In genomic region chr2:98582523-98582922, GRCh38 we compare ENCODE assay signal across 20 cellular contexts. TPM values are rescaled to one million over a fixed set of nuclear protein-coding genes. Genes with fewer than 3 reads are reported as not detected.
DNase-seq lines count a peak whose midpoint lies in the region; ATAC-seq, FAIRE-seq and TF ChIP-seq lines count a peak whose summit lies in the region.
"Had no signal": no experiment of that assay in that cellular context is flagged by ENCODE, and none has a peak within 500 bp of the region (broad histone marks: within the 10 kb centered on the region; RNA-seq: fewer than 3 reads in every experiment).

No MANE protein-coding gene starts in this region.

- no peak overlapping the region for H3K27ac Mint-ChIP-seq in activated CD4-positive, alpha-beta memory T cell treated with anti-CD3 and anti-CD28 coated beads, Interleukin-2, amount 10 ng/mL, durations not matched to agents 7 days and 5 days
- H3K27ac Mint-ChIP-seq in activated CD4-positive, alpha-beta memory T cell treated with anti-CD3 and anti-CD28 coated beads for 36 hours = no peak overlapping the region
- H3K27ac Mint-ChIP-seq in stimulated activated effector memory CD8-positive, alpha-beta T cell treated with anti-CD3 and anti-CD28 coated beads, Interleukin-12 subunit alpha, Interleukin-12 subunit beta, amount 100 ng/mL, for 72 hours = peak overlapping the region; percentile 82
- H3K27ac Mint-ChIP-seq: CD4-positive, alpha-beta T cell had no signal

- H2AFZ ChIP-seq in PC-3 (ENCODE audit: low read length) = no peak overlapping the region

- no peak overlapping the region for H3K9ac ChIP-seq in PC-3 (ENCODE audit: low read length)

- no peaks in the 10 kb centered on the region for H3K4me1 Mint-ChIP-seq in activated CD4-positive, alpha-beta memory T cell treated with anti-CD3 and anti-CD28 coated beads, Interleukin-2, amount 10 ng/mL, durations not matched to agents 7 days and 5 days
- no peaks in the 10 kb centered on the region for H3K4me1 Mint-ChIP-seq in activated CD4-positive, alpha-beta memory T cell treated with anti-CD3 and anti-CD28 coated beads for 36 hours (ENCODE audit: low read depth)
- no peaks in the 10 kb centered on the region for H3K4me1 Mint-ChIP-seq in stimulated activated effector memory CD8-positive, alpha-beta T cell treated with anti-CD3 and anti-CD28 coated beads, Interleukin-12 subunit alpha, Interleukin-12 subunit beta, amount 100 ng/mL, for 72 hours

- no peaks in the 10 kb centered on the region for H3K9me3 ChIP-seq in PC-3 (ENCODE audit: low read length)
- H3K9me3 ChIP-seq: A549, Caco-2, HAP-1 had no signal

- H3K79me2 ChIP-seq in PC-3 (ENCODE audit: low read length) = no peaks in the 10 kb centered on the region

- no peak for TF ChIP-seq CTCF in bronchial epithelial cell (IDR thresholded peaks at IDR 0.05; ENCODE audit: insufficient read depth, low read length, severe bottlenecking)
- no peak for TF ChIP-seq CTCF in PC-3 (conservative IDR thresholded peaks at IDR 0.05; ENCODE audit: low read depth, low read length)

- TF ChIP-seq POLR2A in H54 (IDR thresholded peaks at IDR 0.05; ENCODE audit: low read depth, low read length) = no peak

- H3K27me3 ChIP-seq in bronchial epithelial cell (ENCODE audit: control insufficient read depth, insufficient read depth, low read length) (no peaks in the 10 kb centered on the region), PC-3 (ENCODE audit: low read length) (no peaks in the 10 kb centered on the region)

- H3K4me2 ChIP-seq in PC-3 (ENCODE audit: low read length) = no peak overlapping the region
- H3K4me2 ChIP-seq: A549 had no signal

- BruUV-seq in PC-3 (replicated peaks; lab: Mats Ljungman, UMichigan) = no TSS peak

- FAIRE-seq in HTR-8/SVneo (lab: Jason Lieb, UNC) = peak; percentile 89
- FAIRE-seq in bronchial epithelial cell (lab: Jason Lieb, UNC) = peak; percentile 62
- no peak for FAIRE-seq in H54 (lab: Jason Lieb, UNC)
- FAIRE-seq: A549, D721Med, GM19239, H1 had no signal

- peak; percentile 1 for DNase-seq in activated CD4-positive, alpha-beta memory T cell treated with anti-CD3 and anti-CD28 coated beads, Interleukin-2, amount 10 ng/mL, durations not matched to agents 7 days and 5 days
- no peak for DNase-seq in activated CD4-positive, alpha-beta memory T cell treated with anti-CD3 and anti-CD28 coated beads for 36 hours
- DNase-seq in HTR-8/SVneo (ENCODE audit: insufficient read length, low spot score) (no peak), bronchial epithelial cell (ENCODE audit: low read depth) (no peak), PC-3 (no peak), H54 (ENCODE audit: insufficient read length, low spot score) (no peak), OCI-M1 (lab: John Stamatoyannopoulos, UW) (no peak)
- no peak for DNase-seq in stimulated activated effector memory CD8-positive, alpha-beta T cell treated with anti-CD3 and anti-CD28 coated beads, Interleukin-12 subunit alpha, Interleukin-12 subunit beta, amount 100 ng/mL, for 72 hours (ENCODE audit: low spot score in 2 of 2)
- DNase-seq: AML-193; Caco-2; CD4-positive, alpha-beta T cell; DMS79; GDM1 had no signal

- H3F3A ChIP-seq in PC-3 (ENCODE audit: low read length, unreplicated experiment) = no peaks in the 10 kb centered on the region

- intact Hi-C loops in activated CD4-positive, alpha-beta memory T cell treated with anti-CD3 and anti-CD28 coated beads for 36 hours (cut with micrococcal nuclease) = no loop called here
- intact Hi-C loops in PC-3 (cut with micrococcal nuclease) = no loop called here

- no peaks in the 10 kb centered on the region for H3K27me3 Mint-ChIP-seq in activated CD4-positive, alpha-beta memory T cell treated with anti-CD3 and anti-CD28 coated beads, Interleukin-2, amount 10 ng/mL, durations not matched to agents 7 days and 5 days
- no peaks in the 10 kb centered on the region for H3K27me3 Mint-ChIP-seq in activated CD4-positive, alpha-beta memory T cell treated with anti-CD3 and anti-CD28 coated beads for 36 hours
- H3K27me3 Mint-ChIP-seq: CD4-positive, alpha-beta T cell had no signal

- H3K4me3 Mint-ChIP-seq in activated CD4-positive, alpha-beta memory T cell treated with anti-CD3 and anti-CD28 coated beads, Interleukin-2, amount 10 ng/mL, durations not matched to agents 7 days and 5 days = no peak overlapping the region
- H3K4me3 Mint-ChIP-seq in activated CD4-positive, alpha-beta memory T cell treated with anti-CD3 and anti-CD28 coated beads for 36 hours = no peak overlapping the region
- H3K4me3 Mint-ChIP-seq in stimulated activated effector memory CD8-positive, alpha-beta T cell treated with anti-CD3 and anti-CD28 coated beads, Interleukin-12 subunit alpha, Interleukin-12 subunit beta, amount 100 ng/mL, for 72 hours = no peak overlapping the region
- H3K4me3 Mint-ChIP-seq: CD4-positive, alpha-beta T cell had no signal

- H3K36me3 Mint-ChIP-seq in activated CD4-positive, alpha-beta memory T cell treated with anti-CD3 and anti-CD28 coated beads, Interleukin-2, amount 10 ng/mL, durations not matched to agents 7 days and 5 days (ENCODE audit: low read depth) = peaks cover 67% of the 10 kb centered on the region
- peaks cover 22% of the 10 kb centered on the region for H3K36me3 Mint-ChIP-seq in activated CD4-positive, alpha-beta memory T cell treated with anti-CD3 and anti-CD28 coated beads for 36 hours
- H3K36me3 Mint-ChIP-seq in stimulated activated effector memory CD8-positive, alpha-beta T cell treated with anti-CD3 and anti-CD28 coated beads, Interleukin-12 subunit alpha, Interleukin-12 subunit beta, amount 100 ng/mL, for 72 hours = peaks cover 96% of the 10 kb centered on the region

- H3K27ac ChIP-seq in PC-3 (ENCODE audit: low read length) = no peak overlapping the region
- H3K27ac ChIP-seq: 22Rv1, A549, C4-2B had no signal

- H3K36me3 ChIP-seq in bronchial epithelial cell (ENCODE audit: control insufficient read depth, insufficient read depth, low read length) = peaks cover 2% of the 10 kb centered on the region
- H3K36me3 ChIP-seq in PC-3 (ENCODE audit: low read depth, low read length) = peaks cover 2% of the 10 kb centered on the region; the same call in 1 of the 2 replicates

- POLR2A ChIA-PET in activated CD4-positive, alpha-beta memory T cell treated with anti-CD3 and anti-CD28 coated beads, Interleukin-2, amount 10 ng/mL, durations not matched to agents 7 days and 5 days (lab: Charles Lee) = no interaction called here
- POLR2A ChIA-PET in activated CD4-positive, alpha-beta memory T cell treated with anti-CD3 and anti-CD28 coated beads for 36 hours (lab: Charles Lee) = no interaction called here
- POLR2A ChIA-PET in PC-3 (lab: Charles Lee; ENCODE audit: unreplicated experiment) = no interaction called here

- CTCF ChIA-PET in activated CD4-positive, alpha-beta memory T cell treated with anti-CD3 and anti-CD28 coated beads, Interleukin-2, amount 10 ng/mL, durations not matched to agents 7 days and 5 days (lab: Charles Lee) = no interaction called here
- CTCF ChIA-PET in activated CD4-positive, alpha-beta memory T cell treated with anti-CD3 and anti-CD28 coated beads for 36 hours (lab: Charles Lee) = interaction anchor here (0.8 kb wide), 1 partner anchor 483 kb away, joined by 3 read pairs; no protein-coding TSS in a partner anchor
- CTCF ChIA-PET in PC-3 (lab: Charles Lee) = no interaction called here

- H4K20me1 ChIP-seq in PC-3 (ENCODE audit: low read length) = no peaks in the 10 kb centered on the region

- H3K9me3 Mint-ChIP-seq in activated CD4-positive, alpha-beta memory T cell treated with anti-CD3 and anti-CD28 coated beads, Interleukin-2, amount 10 ng/mL, durations not matched to agents 7 days and 5 days = no peaks in the 10 kb centered on the region
- H3K9me3 Mint-ChIP-seq in activated CD4-positive, alpha-beta memory T cell treated with anti-CD3 and anti-CD28 coated beads for 36 hours = no peaks in the 10 kb centered on the region
- H3K9me3 Mint-ChIP-seq in stimulated activated effector memory CD8-positive, alpha-beta T cell treated with anti-CD3 and anti-CD28 coated beads, Interleukin-12 subunit alpha, Interleukin-12 subunit beta, amount 100 ng/mL, for 72 hours = no peaks in the 10 kb centered on the region
- H3K9me3 Mint-ChIP-seq: CD4-positive, alpha-beta T cell had no signal

- no peak for ATAC-seq in stimulated activated effector memory CD8-positive, alpha-beta T cell treated with anti-CD3 and anti-CD28 coated beads, Interleukin-12 subunit alpha, Interleukin-12 subunit beta, amount 100 ng/mL, for 72 hours
- ATAC-seq in PC-3 = no peak
- ATAC-seq: A549 had no signal

- no peaks in the 10 kb centered on the region for H3K9me2 ChIP-seq in PC-3 (replicated peaks; ENCODE audit: low read length)

- H3K4me3 ChIP-seq in bronchial epithelial cell (ENCODE audit: low read depth, low read length) (no peak overlapping the region), PC-3 (ENCODE audit: low read length) (no peak overlapping the region)
- H3K4me3 ChIP-seq: A549, HAP-1 had no signal

- H3K4me1 ChIP-seq in PC-3 (ENCODE audit: insufficient read depth, low read length) = no peaks in the 10 kb centered on the region
- H3K4me1 ChIP-seq: A549, HAP-1 had no signal

RNA-seq across cellular contexts. Expression of gene COA5, which starts 25.8 kb away (rescaled TPM):
- 10 to 100 TPM; 26.3 TPM for total RNA-seq in activated CD4-positive, alpha-beta memory T cell treated with anti-CD3 and anti-CD28 coated beads, Interleukin-2, amount 10 ng/mL, durations not matched to agents 7 days and 5 days
- 10 to 100 TPM; 26.7 to 28.5 TPM for total RNA-seq in activated CD4-positive, alpha-beta memory T cell treated with anti-CD3 and anti-CD28 coated beads for 36 hours
- total RNA-seq in bronchial epithelial cell (12.9 and 27.0 TPM in 2 replicates), PC-3 (2014; rRNA removed) (34.0 and 37.2 TPM in 2 replicates)

RNA-seq across cellular contexts. Expression of gene UNC50, which starts 25.9 kb away (rescaled TPM):
- total RNA-seq in activated CD4-positive, alpha-beta memory T cell treated with anti-CD3 and anti-CD28 coated beads, Interleukin-2, amount 10 ng/mL, durations not matched to agents 7 days and 5 days = 10 to 100 TPM; 32.7 to 32.8 TPM
- 10 to 100 TPM; 33.4 to 36.2 TPM for total RNA-seq in activated CD4-positive, alpha-beta memory T cell treated with anti-CD3 and anti-CD28 coated beads for 36 hours
- total RNA-seq in bronchial epithelial cell (52.9 and 54.5 TPM in 2 replicates), PC-3 (2014; rRNA removed) (18.4 and 26.0 TPM in 2 replicates)
